Comparison of ENCODE assay signal across 1 cellular context in genomic region chr3:32502089-32502943, GRCh38.
TF ChIP-seq lines count a peak whose summit lies in the region.

CMTM6 (minus strand) TSS chr3:32502852; CDS start chr3:32502745, 107 bp downstream.

TF ChIP-seq in HepG2, 621 proteins besides CTCF, POLR2A, EP300 and RAD21 (continued from another document and continues in another):
- TF ChIP-seq, protein P1, sequence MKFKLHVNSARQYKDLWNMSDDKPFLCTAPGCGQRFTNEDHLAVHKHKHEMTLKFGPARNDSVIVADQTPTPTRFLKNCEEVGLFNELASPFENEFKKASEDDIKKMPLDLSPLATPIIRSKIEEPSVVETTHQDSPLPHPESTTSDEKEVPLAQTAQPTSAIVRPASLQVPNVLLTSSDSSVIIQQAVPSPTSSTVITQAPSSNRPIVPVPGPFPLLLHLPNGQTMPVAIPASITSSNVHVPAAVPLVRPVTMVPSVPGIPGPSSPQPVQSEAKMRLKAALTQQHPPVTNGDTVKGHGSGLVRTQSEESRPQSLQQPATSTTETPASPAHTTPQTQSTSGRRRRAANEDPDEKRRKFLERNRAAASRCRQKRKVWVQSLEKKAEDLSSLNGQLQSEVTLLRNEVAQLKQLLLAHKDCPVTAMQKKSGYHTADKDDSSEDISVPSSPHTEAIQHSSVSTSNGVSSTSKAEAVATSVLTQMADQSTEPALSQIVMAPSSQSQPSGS (CRISPR knock-in tag; IDR thresholded peaks at IDR 0.05): no peak; the same call in 1 of the 2 replicates
- TF ChIP-seq, protein P2, sequence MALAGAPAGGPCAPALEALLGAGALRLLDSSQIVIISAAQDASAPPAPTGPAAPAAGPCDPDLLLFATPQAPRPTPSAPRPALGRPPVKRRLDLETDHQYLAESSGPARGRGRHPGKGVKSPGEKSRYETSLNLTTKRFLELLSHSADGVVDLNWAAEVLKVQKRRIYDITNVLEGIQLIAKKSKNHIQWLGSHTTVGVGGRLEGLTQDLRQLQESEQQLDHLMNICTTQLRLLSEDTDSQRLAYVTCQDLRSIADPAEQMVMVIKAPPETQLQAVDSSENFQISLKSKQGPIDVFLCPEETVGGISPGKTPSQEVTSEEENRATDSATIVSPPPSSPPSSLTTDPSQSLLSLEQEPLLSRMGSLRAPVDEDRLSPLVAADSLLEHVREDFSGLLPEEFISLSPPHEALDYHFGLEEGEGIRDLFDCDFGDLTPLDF (CRISPR knock-in tag; IDR thresholded peaks at IDR 0.05): no peak
- TF ChIP-seq ZNF335 (CRISPR knock-in tag; IDR thresholded peaks at IDR 0.05) (no peak; the same call in 1 of the 2 replicates), ARID4A (CRISPR knock-in tag; IDR thresholded peaks at IDR 0.05; ENCODE audit: borderline replicate concordance) (peak; percentile 77; the same call in 1 of the 2 replicates), ZNF430 (CRISPR knock-in tag; IDR thresholded peaks at IDR 0.05) (peak; percentile 34; the same call in 1 of the 2 replicates), RCOR2 (CRISPR knock-in tag; IDR thresholded peaks at IDR 0.05) (no peak), HMGA1 (CRISPR knock-in tag; conservative IDR thresholded peaks at IDR 0.05) (no peak), POGK (CRISPR knock-in tag; conservative IDR thresholded peaks at IDR 0.05) (no peak), RFX3 (CRISPR knock-in tag; IDR thresholded peaks at IDR 0.05) (no peak), DRAP1 (CRISPR knock-in tag; IDR thresholded peaks at IDR 0.05) (0 out of 2 replicates have a peak, but pooled peaks have one; percentile 23), ZNF883 (CRISPR knock-in tag; IDR thresholded peaks at IDR 0.05; ENCODE audit: not compliant biosample characterization) (peak; percentile 44), GATAD2A (CRISPR knock-in tag; IDR thresholded peaks at IDR 0.05) (peak; percentile 33; the same call in 1 of the 2 replicates), ZIK1 (CRISPR knock-in tag; IDR thresholded peaks at IDR 0.05; ENCODE audit: borderline replicate concordance, low read depth) (no peak), SP5 (CRISPR knock-in tag; IDR thresholded peaks at IDR 0.05; ENCODE audit: borderline replicate concordance, low read depth) (peak; percentile 27; the same call in 1 of the 2 replicates), HDAC1 (CRISPR knock-in tag; IDR thresholded peaks at IDR 0.05) (peak; percentile 57; the same call in 1 of the 2 replicates), STAG1 (CRISPR knock-in tag; IDR thresholded peaks at IDR 0.05) (no peak), ZNF225 (CRISPR knock-in tag; IDR thresholded peaks at IDR 0.05) (no peak), ZNF782 (CRISPR knock-in tag; IDR thresholded peaks at IDR 0.05; ENCODE audit: borderline replicate concordance) (peak; percentile 36; the same call in 1 of the 2 replicates), ZNF251 (CRISPR knock-in tag; IDR thresholded peaks at IDR 0.05) (no peak), IKZF1 (IDR thresholded peaks at IDR 0.05) (no peak), PHF21A (CRISPR knock-in tag; IDR thresholded peaks at IDR 0.05) (peak; percentile 38; the same call in 1 of the 2 replicates), NFATC3 (CRISPR knock-in tag; IDR thresholded peaks at IDR 0.05) (peak; percentile 66; the same call in 1 of the 2 replicates), MAFG (CRISPR knock-in tag; IDR thresholded peaks at IDR 0.05) (no peak), KMT2A (CRISPR knock-in tag; IDR thresholded peaks at IDR 0.05) (peak; percentile 83), HNRNPL (IDR thresholded peaks at IDR 0.05; ENCODE audit: low read depth, low read length) (no peak), CEBPB (IDR thresholded peaks at IDR 0.05; ENCODE audit: borderline replicate concordance, low read depth, low read length) (no peak), JUN (CRISPR knock-in tag; IDR thresholded peaks at IDR 0.05) (no peak), ATF7 (IDR thresholded peaks at IDR 0.05) (no peak), ATF7 (CRISPR knock-in tag; IDR thresholded peaks at IDR 0.05) (no peak), RNF2 (conservative IDR thresholded peaks at IDR 0.05; ENCODE audit: low read depth) (no peak), TEAD3 (CRISPR knock-in tag; optimal IDR thresholded peaks at IDR 0.05; ENCODE audit: borderline replicate concordance) (no peak), CREB1 (IDR thresholded peaks at IDR 0.05) (no peak), CREB1 (CRISPR knock-in tag; IDR thresholded peaks at IDR 0.05) (peak; percentile 45; the same call in 1 of the 2 replicates), DMAP1 (CRISPR knock-in tag; IDR thresholded peaks at IDR 0.05) (0 out of 2 replicates have a peak, but pooled peaks have one; percentile 23), ATF7-NPFF (CRISPR knock-in tag; IDR thresholded peaks at IDR 0.05; ENCODE audit: low read depth) (peak; percentile 45; the same call in 1 of the 2 replicates), TRIM22 (IDR thresholded peaks at IDR 0.05) (no peak), KDM3A (CRISPR knock-in tag; IDR thresholded peaks at IDR 0.05; ENCODE audit: low read depth) (0 out of 2 replicates have a peak, but pooled peaks have one; percentile 3), CERS6 (CRISPR knock-in tag; IDR thresholded peaks at IDR 0.05) (no peak), FOXO1 (CRISPR knock-in tag; IDR thresholded peaks at IDR 0.05) (0 out of 2 replicates have a peak, but pooled peaks have one; percentile 22), ZNF841 (CRISPR knock-in tag; IDR thresholded peaks at IDR 0.05; ENCODE audit: borderline replicate concordance) (no peak), DR1 (CRISPR knock-in tag; IDR thresholded peaks at IDR 0.05) (no peak), ZNF792 (CRISPR knock-in tag; IDR thresholded peaks at IDR 0.05) (no peak), MZF1 (CRISPR knock-in tag; IDR thresholded peaks at IDR 0.05; ENCODE audit: borderline replicate concordance) (no peak)
- TF ChIP-seq, protein P3, sequence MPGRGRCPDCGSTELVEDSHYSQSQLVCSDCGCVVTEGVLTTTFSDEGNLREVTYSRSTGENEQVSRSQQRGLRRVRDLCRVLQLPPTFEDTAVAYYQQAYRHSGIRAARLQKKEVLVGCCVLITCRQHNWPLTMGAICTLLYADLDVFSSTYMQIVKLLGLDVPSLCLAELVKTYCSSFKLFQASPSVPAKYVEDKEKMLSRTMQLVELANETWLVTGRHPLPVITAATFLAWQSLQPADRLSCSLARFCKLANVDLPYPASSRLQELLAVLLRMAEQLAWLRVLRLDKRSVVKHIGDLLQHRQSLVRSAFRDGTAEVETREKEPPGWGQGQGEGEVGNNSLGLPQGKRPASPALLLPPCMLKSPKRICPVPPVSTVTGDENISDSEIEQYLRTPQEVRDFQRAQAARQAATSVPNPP (CRISPR knock-in tag; IDR thresholded peaks at IDR 0.05): no peak; the same call in 1 of the 2 replicates
- TF ChIP-seq, protein P4, sequence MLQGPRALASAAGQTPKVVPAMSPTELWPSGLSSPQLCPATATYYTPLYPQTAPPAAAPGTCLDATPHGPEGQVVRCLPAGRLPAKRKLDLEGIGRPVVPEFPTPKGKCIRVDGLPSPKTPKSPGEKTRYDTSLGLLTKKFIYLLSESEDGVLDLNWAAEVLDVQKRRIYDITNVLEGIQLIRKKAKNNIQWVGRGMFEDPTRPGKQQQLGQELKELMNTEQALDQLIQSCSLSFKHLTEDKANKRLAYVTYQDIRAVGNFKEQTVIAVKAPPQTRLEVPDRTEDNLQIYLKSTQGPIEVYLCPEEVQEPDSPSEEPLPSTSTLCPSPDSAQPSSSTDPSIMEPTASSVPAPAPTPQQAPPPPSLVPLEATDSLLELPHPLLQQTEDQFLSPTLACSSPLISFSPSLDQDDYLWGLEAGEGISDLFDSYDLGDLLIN (CRISPR knock-in tag; IDR thresholded peaks at IDR 0.05; ENCODE audit: borderline replicate concordance): no peak; the same call in 1 of the 2 replicates
